Comparison of ENCODE assay signal across 8 cellular contexts in genomic region chr19:633068-633785, GRCh38.
DNase-seq lines count a peak whose midpoint lies in the region; ATAC-seq and TF ChIP-seq lines count a peak whose summit lies in the region.

POLRMT (minus strand) TSS chr19:633537; CDS start chr19:633512, 25 bp downstream.

- peak within 1 kb of the TSS; percentile 89 for H3K9ac ChIP-seq in iPS-15b (ENCODE audit: low read depth, low read length)

- in situ Hi-C loops in T47D (cut with HindIII; ENCODE audit: low pct_unique_long_range_greater_than_20kb, low sequenced_read_pairs) = no loop called here

- ATAC-seq in GM18873 (IDR thresholded peaks at IDR 0.05; ENCODE audit: low FRiP score, unreplicated experiment) (peak; percentile 72), HG03135 (IDR thresholded peaks at IDR 0.05; ENCODE audit: unreplicated experiment) (peak; percentile 79)

- H3K79me2 ChIP-seq in ACC112 (ENCODE audit: control insufficient read depth, insufficient read depth, low read length, unreplicated experiment) = peaks cover 3% of the 10 kb centered on the region

- peak within 1 kb of the TSS; percentile 75 for H2AFZ ChIP-seq in ACC112 (ENCODE audit: low read length, unreplicated experiment)

- H3K9me3 ChIP-seq in iPS-15b (ENCODE audit: control insufficient read depth, insufficient read depth, low read length) = no peaks in the 10 kb centered on the region

- H3K36me3 ChIP-seq in ACC112 (ENCODE audit: insufficient read depth, low read length) (no peaks in the 10 kb centered on the region), iPS-15b (ENCODE audit: control insufficient read depth, insufficient read depth, low read length) (peaks cover 20% of the 10 kb centered on the region)

- H3K27ac ChIP-seq in ACC112 (ENCODE audit: low read depth, low read length) (peak within 1 kb of the TSS; percentile 59), VCaP (peak within 1 kb of the TSS; percentile 76)

- TF ChIP-seq CTCF in VCaP (conservative IDR thresholded peaks at IDR 0.05) = no peak

- DNase-seq in NCI-H2196 treated with DMSO at 0.1 percent for 48 hours (lab: John Stamatoyannopoulos, UW; ENCODE audit: unreplicated experiment) (peak; percentile 88), T47D (ENCODE audit: low read depth in 1 of 2, low spot score in 1 of 2) (peak; percentile 97 to 100), skeletal muscle cell (ENCODE audit: low read depth) (peak; percentile 91)

- H3K4me1 ChIP-seq in ACC112 (ENCODE audit: control insufficient read depth, insufficient read depth, low read length, unreplicated experiment) (peaks cover 5% of the 10 kb centered on the region), iPS-15b (ENCODE audit: control insufficient read depth, insufficient read depth, low read length) (no peaks in the 10 kb centered on the region)

- H3K4me3 ChIP-seq in ACC112 (ENCODE audit: low read depth, low read length) (peak within 1 kb of the TSS; percentile 99), iPS-15b (ENCODE audit: low read depth, low read length) (peak within 1 kb of the TSS; percentile 93), skeletal muscle cell (ENCODE audit: low read depth, low read length) (peak within 1 kb of the TSS; percentile 91)

- no peaks in the 10 kb centered on the region for H3K27me3 ChIP-seq in ACC112 (ENCODE audit: insufficient read depth, low read length)
- peaks cover 6% of the 10 kb centered on the region for H3K27me3 ChIP-seq in iPS-15b (ENCODE audit: control insufficient read depth, insufficient read depth, low read length)

Comparison
In these comparisons a context has a peak if more than half of its experiments do, and no peak if none do; other contexts are left out.
1. Peak in every context shown above with its lines: DNase-seq, ATAC-seq, H3K4me3 ChIP-seq and H3K27ac ChIP-seq.